In the genomic region with DNA sequence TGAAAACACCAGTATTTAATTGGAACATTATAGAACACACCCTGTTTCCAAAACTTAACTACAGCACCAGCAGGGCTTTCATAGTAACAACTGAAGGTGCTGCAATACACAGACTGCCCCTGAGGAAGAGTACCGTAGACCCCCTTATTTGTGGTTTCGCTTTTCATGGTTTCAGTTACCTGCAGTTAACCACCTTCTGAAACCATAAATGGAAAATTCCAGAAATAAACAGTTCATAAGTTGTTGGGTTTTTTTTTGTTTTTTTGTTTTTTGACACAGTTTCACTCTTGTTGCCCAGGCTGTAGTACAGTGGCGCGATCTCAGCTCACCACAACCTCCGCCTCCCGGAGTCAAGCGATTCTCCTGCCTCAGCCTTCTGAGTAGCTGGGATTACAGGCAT, we compare ENCODE assay signal across 1 cellular context.
TF ChIP-seq lines count a peak whose summit lies in the region.

No MANE protein-coding gene starts in this region.

TF ChIP-seq in HepG2, 621 proteins besides CTCF, POLR2A, EP300 and RAD21 (continued from another document):
- TF ChIP-seq RAD51 (IDR thresholded peaks at IDR 0.05; ENCODE audit: borderline replicate concordance) = no peak
- TF ChIP-seq, protein P1, sequence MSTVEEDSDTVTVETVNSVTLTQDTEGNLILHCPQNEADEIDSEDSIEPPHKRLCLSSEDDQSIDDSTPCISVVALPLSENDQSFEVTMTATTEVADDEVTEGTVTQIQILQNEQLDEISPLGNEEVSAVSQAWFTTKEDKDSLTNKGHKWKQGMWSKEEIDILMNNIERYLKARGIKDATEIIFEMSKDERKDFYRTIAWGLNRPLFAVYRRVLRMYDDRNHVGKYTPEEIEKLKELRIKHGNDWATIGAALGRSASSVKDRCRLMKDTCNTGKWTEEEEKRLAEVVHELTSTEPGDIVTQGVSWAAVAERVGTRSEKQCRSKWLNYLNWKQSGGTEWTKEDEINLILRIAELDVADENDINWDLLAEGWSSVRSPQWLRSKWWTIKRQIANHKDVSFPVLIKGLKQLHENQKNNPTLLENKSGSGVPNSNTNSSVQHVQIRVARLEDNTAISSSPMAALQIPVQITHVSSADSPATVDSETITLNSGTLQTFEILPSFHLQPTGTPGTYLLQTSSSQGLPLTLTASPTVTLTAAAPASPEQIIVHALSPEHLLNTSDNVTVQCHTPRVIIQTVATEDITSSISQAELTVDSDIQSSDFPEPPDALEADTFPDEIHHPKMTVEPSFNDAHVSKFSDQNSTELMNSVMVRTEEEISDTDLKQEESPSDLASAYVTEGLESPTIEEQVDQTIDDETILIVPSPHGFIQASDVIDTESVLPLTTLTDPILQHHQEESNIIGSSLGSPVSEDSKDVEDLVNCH (CRISPR knock-in tag; IDR thresholded peaks at IDR 0.05) = no peak
- TF ChIP-seq, protein P2, sequence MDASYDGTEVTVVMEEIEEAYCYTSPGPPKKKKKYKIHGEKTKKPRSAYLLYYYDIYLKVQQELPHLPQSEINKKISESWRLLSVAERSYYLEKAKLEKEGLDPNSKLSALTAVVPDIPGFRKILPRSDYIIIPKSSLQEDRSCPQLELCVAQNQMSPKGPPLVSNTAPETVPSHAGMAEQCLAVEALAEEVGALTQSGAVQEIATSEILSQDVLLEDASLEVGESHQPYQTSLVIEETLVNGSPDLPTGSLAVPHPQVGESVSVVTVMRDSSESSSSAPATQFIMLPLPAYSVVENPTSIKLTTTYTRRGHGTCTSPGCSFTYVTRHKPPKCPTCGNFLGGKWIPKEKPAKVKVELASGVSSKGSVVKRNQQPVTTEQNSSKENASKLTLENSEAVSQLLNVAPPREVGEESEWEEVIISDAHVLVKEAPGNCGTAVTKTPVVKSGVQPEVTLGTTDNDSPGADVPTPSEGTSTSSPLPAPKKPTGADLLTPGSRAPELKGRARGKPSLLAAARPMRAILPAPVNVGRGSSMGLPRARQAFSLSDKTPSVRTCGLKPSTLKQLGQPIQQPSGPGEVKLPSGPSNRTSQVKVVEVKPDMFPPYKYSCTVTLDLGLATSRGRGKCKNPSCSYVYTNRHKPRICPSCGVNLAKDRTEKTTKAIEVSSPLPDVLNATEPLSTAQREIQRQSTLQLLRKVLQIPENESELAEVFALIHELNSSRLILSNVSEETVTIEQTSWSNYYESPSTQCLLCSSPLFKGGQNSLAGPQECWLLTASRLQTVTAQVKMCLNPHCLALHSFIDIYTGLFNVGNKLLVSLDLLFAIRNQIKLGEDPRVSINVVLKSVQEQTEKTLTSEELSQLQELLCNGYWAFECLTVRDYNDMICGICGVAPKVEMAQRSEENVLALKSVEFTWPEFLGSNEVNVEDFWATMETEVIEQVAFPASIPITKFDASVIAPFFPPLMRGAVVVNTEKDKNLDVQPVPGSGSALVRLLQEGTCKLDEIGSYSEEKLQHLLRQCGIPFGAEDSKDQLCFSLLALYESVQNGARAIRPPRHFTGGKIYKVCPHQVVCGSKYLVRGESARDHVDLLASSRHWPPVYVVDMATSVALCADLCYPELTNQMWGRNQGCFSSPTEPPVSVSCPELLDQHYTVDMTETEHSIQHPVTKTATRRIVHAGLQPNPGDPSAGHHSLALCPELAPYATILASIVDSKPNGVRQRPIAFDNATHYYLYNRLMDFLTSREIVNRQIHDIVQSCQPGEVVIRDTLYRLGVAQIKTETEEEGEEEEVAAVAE (CRISPR knock-in tag; IDR thresholded peaks at IDR 0.05; ENCODE audit: borderline replicate concordance) = no peak
- TF ChIP-seq, protein P3, sequence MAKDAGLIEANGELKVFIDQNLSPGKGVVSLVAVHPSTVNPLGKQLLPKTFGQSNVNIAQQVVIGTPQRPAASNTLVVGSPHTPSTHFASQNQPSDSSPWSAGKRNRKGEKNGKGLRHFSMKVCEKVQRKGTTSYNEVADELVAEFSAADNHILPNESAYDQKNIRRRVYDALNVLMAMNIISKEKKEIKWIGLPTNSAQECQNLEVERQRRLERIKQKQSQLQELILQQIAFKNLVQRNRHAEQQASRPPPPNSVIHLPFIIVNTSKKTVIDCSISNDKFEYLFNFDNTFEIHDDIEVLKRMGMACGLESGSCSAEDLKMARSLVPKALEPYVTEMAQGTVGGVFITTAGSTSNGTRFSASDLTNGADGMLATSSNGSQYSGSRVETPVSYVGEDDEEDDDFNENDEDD (CRISPR knock-in tag; IDR thresholded peaks at IDR 0.05; ENCODE audit: borderline replicate concordance) = no peak
- no peak for TF ChIP-seq FOXM1 (CRISPR knock-in tag; IDR thresholded peaks at IDR 0.05)
- TF ChIP-seq FOXK1 (CRISPR knock-in tag; IDR thresholded peaks at IDR 0.05; ENCODE audit: borderline replicate concordance, low read depth) = no peak
- TF ChIP-seq NFYB (CRISPR knock-in tag; IDR thresholded peaks at IDR 0.05) = no peak
- TF ChIP-seq SNAPC2 (CRISPR knock-in tag; IDR thresholded peaks at IDR 0.05) = no peak
- TF ChIP-seq GATAD2A (CRISPR knock-in tag; IDR thresholded peaks at IDR 0.05) = no peak
- TF ChIP-seq TRIM24 (CRISPR knock-in tag; IDR thresholded peaks at IDR 0.05) = no peak
